8 cellular contexts compared by ENCODE assay signal in the genomic region with DNA sequence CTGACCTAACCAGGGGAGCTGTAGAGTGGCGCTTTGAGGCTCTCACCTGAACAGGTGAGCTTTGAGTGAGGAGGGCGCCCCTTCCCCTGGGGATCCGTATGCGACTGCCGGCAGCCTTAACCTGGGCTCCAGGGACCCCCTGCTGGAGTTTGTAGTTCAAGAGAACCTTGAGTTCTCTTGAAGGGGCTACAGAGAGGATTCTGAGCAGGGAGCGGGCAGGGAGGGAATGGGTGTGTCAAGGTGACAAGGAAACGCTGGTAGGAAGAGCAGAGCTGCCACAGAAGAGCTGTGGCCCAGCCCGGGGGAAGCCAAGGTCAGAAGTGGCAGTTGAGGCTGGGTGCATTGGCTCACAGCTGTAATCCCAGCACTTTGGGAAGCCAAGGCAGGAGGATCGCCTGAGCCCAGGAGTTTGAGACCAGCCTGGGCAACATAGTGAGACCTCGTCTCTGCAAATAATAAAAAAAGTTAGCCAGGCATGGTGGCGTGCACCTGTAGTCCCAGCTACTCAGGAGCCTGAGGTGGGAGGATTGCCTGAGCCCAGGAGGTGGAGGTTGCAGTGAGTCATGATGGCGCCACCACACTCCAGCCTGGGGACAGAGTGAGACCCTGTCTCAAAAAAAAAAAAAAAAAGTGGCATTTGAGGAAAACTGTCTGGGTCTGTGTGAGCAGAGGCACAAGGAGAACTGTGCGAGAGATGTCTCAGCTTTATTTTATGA. TPM values are rescaled to one million over a fixed set of nuclear protein-coding genes. Genes with fewer than 3 reads are reported as not detected.
DNase-seq lines count a peak whose midpoint lies in the region; ATAC-seq, FAIRE-seq and TF ChIP-seq lines count a peak whose summit lies in the region.

No MANE protein-coding gene starts in this region.

- in situ Hi-C loops in transverse colon (cut with MboI; ENCODE audit: low pct_ligation_motif_present in 1 of 4, low pct_unique_long_range_greater_than_20kb in 1 of 4, low sequenced_read_pairs in 3 of 4), result no loop called here
- in situ Hi-C loops in gastrocnemius medialis (cut with MboI; ENCODE audit: low sequenced_read_pairs in 4 of 4), result loop anchor here in 3 of 4 donors (25.0 kb wide), 1 partner anchor 214 kb away; no protein-coding TSS in a partner anchor

- DNase-seq in activated naive CD4-positive, alpha-beta T cell treated with anti-CD3 and anti-CD28 coated beads, Interleukin-2, amount 10 ng/mL, durations not matched to agents 7 days and 5 days, result no peak
- no peak for DNase-seq in activated naive CD4-positive, alpha-beta T cell treated with anti-CD3 and anti-CD28 coated beads, Interleukin-2, amount 50 U/mL, for 16 hours
- DNase-seq in body of pancreas, result peak in 3 of 4 donors; percentile 29 to 45 (median 42)
- DNase-seq in lower lobe of right lung, result no peak
- peak; percentile 82 for DNase-seq in transverse colon
- DNase-seq in H54 (ENCODE audit: insufficient read length, low spot score), result no peak
- no peak for DNase-seq in gastrocnemius medialis
- no peak for DNase-seq in superior temporal gyrus (ENCODE audit: extremely low spot score)

- H3K9me3 ChIP-seq in body of pancreas, result no peaks in the 10 kb centered on the region
- no peaks in the 10 kb centered on the region for H3K9me3 ChIP-seq in lower lobe of right lung
- H3K9me3 ChIP-seq in transverse colon, result no peaks in the 10 kb centered on the region
- no peaks in the 10 kb centered on the region for H3K9me3 ChIP-seq in gastrocnemius medialis

- ATAC-seq in body of pancreas, result no peak
- ATAC-seq in lower lobe of right lung, result peak; percentile 0 to 7
- no peak for ATAC-seq in gastrocnemius medialis

- peak overlapping the region; percentile 83 to 96 (median 92) for H3K27ac ChIP-seq in body of pancreas
- peak overlapping the region; percentile 84 for H3K27ac ChIP-seq in lower lobe of right lung
- H3K27ac ChIP-seq in transverse colon, result peak overlapping the region; percentile 87 to 96 (median 92)
- H3K27ac ChIP-seq in gastrocnemius medialis, result no peak overlapping the region

- peaks cover 10% of the 10 kb centered on the region for H3K36me3 Mint-ChIP-seq in activated naive CD4-positive, alpha-beta T cell treated with anti-CD3 and anti-CD28 coated beads, Interleukin-2, amount 10 ng/mL, durations not matched to agents 7 days and 5 days

- no peak for TF ChIP-seq EP300 in transverse colon (IDR thresholded peaks at IDR 0.05; ENCODE audit: low read depth)

- WGBS in body of pancreas, 2 donors, result 21 to 24% methylated on average over 7 to 13 of the region's 13 CpGs
- 31 to 50% methylated on average over 4 to 13 of the region's 13 CpGs for WGBS in transverse colon (ENCODE audit: low coverage in 1 of 2), 2 donors

- intact Hi-C loops in body of pancreas (cut with DNase I), result no loop called here
- intact Hi-C loops in lower lobe of right lung (cut with DNase I), result no loop called here
- intact Hi-C loops in transverse colon (cut with DNase I; ENCODE audit: low total_unique reads), result no loop called here
- intact Hi-C loops in gastrocnemius medialis (cut with DNase I; ENCODE audit: low total_unique reads), result no loop called here

- H3K36me3 ChIP-seq in body of pancreas (replicated peaks in 1 of 2; ENCODE audit: insufficient read depth in 1 of 2, low read depth in 2 of 2), result no peaks in the 10 kb centered on the region
- peaks cover 10% of the 10 kb centered on the region for H3K36me3 ChIP-seq in lower lobe of right lung
- H3K36me3 ChIP-seq in transverse colon, result no peaks in the 10 kb centered on the region
- no peaks in the 10 kb centered on the region for H3K36me3 ChIP-seq in gastrocnemius medialis

- H3K27ac Mint-ChIP-seq in activated naive CD4-positive, alpha-beta T cell treated with anti-CD3 and anti-CD28 coated beads, Interleukin-2, amount 10 ng/mL, durations not matched to agents 7 days and 5 days, result no peak overlapping the region

- TF ChIP-seq POLR2A in body of pancreas (IDR thresholded peaks at IDR 0.05), result peak in 2 of 3 donors; percentile 27 to 53
- TF ChIP-seq POLR2A in transverse colon (IDR thresholded peaks at IDR 0.05), result peak; percentile 89
- TF ChIP-seq POLR2A in H54 (IDR thresholded peaks at IDR 0.05; ENCODE audit: low read depth, low read length), result no peak
- no peak for TF ChIP-seq POLR2A in gastrocnemius medialis (IDR thresholded peaks at IDR 0.05)

- TF ChIP-seq CTCF in body of pancreas (IDR thresholded peaks at IDR 0.05), result no peak
- TF ChIP-seq CTCF in lower lobe of right lung (IDR thresholded peaks at IDR 0.05), result no peak
- no peak for TF ChIP-seq CTCF in transverse colon (IDR thresholded peaks at IDR 0.05)
- no peak for TF ChIP-seq CTCF in gastrocnemius medialis (IDR thresholded peaks at IDR 0.05 in 4 of 5, conservative IDR thresholded peaks at IDR 0.05 in 1 of 5)

- CTCF ChIA-PET in activated naive CD4-positive, alpha-beta T cell treated with anti-CD3 and anti-CD28 coated beads, Interleukin-2, amount 10 ng/mL, durations not matched to agents 7 days and 5 days (lab: Charles Lee), result no interaction called here

- FAIRE-seq in H54 (lab: Jason Lieb, UNC), result no peak

- peak overlapping the region; percentile 24 to 66 for H3K4me3 ChIP-seq in body of pancreas
- H3K4me3 ChIP-seq in lower lobe of right lung, result peak overlapping the region; percentile 76
- peak overlapping the region; percentile 65 to 97 (median 76) for H3K4me3 ChIP-seq in transverse colon
- peak overlapping the region in 1 of 4 donors; percentile 64 for H3K4me3 ChIP-seq in gastrocnemius medialis

- H3K4me1 ChIP-seq in body of pancreas (peaks cover 56% of the 10 kb centered on the region), lower lobe of right lung (peaks cover 32% of the 10 kb centered on the region), transverse colon (peaks cover 0 to 53% (median 34%) of the 10 kb centered on the region in 4 donors), gastrocnemius medialis (peaks cover 5 to 9% of the 10 kb centered on the region in 2 donors)

- H3K27me3 ChIP-seq in body of pancreas (no peaks in the 10 kb centered on the region), lower lobe of right lung (ENCODE audit: low read depth) (no peaks in the 10 kb centered on the region), transverse colon (no peaks in the 10 kb centered on the region), gastrocnemius medialis (peaks cover 8 to 17% (median 12%) of the 10 kb centered on the region in 3 donors)

- H3K27me3 Mint-ChIP-seq in activated naive CD4-positive, alpha-beta T cell treated with anti-CD3 and anti-CD28 coated beads, Interleukin-2, amount 10 ng/mL, durations not matched to agents 7 days and 5 days, result peaks cover 16% of the 10 kb centered on the region

- peaks cover 14% of the 10 kb centered on the region for H3K4me1 Mint-ChIP-seq in activated naive CD4-positive, alpha-beta T cell treated with anti-CD3 and anti-CD28 coated beads, Interleukin-2, amount 10 ng/mL, durations not matched to agents 7 days and 5 days

- peak overlapping the region; percentile 73 for H3K4me3 Mint-ChIP-seq in activated naive CD4-positive, alpha-beta T cell treated with anti-CD3 and anti-CD28 coated beads, Interleukin-2, amount 10 ng/mL, durations not matched to agents 7 days and 5 days

- H3K9me3 Mint-ChIP-seq in activated naive CD4-positive, alpha-beta T cell treated with anti-CD3 and anti-CD28 coated beads, Interleukin-2, amount 10 ng/mL, durations not matched to agents 7 days and 5 days, result no peaks in the 10 kb centered on the region

RNA-seq across cellular contexts. Expression of a gene that starts 1.2 kb away (rescaled TPM):
- total RNA-seq in body of pancreas (100 to 1,000 TPM; 113 to 251 TPM), lower lobe of right lung (111 TPM), transverse colon (1,000 to 10,000 TPM in 1 of 4 donors, 100 to 1,000 TPM in 3; 326 to 1,573 (median 641) TPM), gastrocnemius medialis (1 to 10 TPM in 3 of 4 donors, under 1 TPM in 1; 0.78 to 7.1 (median 1.4) TPM)

RNA-seq across cellular contexts. Expression of a gene that starts 10.4 kb away (rescaled TPM):
- total RNA-seq in body of pancreas (100 to 1,000 TPM in 1 of 2 donors, 10 to 100 TPM in 1; 63.8 to 123 TPM), lower lobe of right lung (20.4 TPM), transverse colon (100 to 1,000 TPM in 1 of 4 donors, 10 to 100 TPM in 3; 36.6 to 105 (median 61.2) TPM), gastrocnemius medialis (10 to 100 TPM; 15.4 to 31.2 (median 17.8) TPM)

RNA-seq across cellular contexts. Expression of a gene that starts 11.4 kb away (rescaled TPM):
- 10 to 100 TPM in 1 of 2 donors, 1 to 10 TPM in 1; 9.1 to 16.2 TPM for total RNA-seq in body of pancreas
- 68.8 TPM for total RNA-seq in lower lobe of right lung
- total RNA-seq in transverse colon, result 100 to 1,000 TPM in 1 of 4 donors, 10 to 100 TPM in 3; 16.5 to 128 (median 24.8) TPM
- 10 to 100 TPM; 11.3 to 24.1 (median 16.8) TPM for total RNA-seq in gastrocnemius medialis

Comparison
In these comparisons a context has a peak if more than half of its experiments do, and no peak if none do; other contexts are left out.
1. DNase-seq: peak in body of pancreas (3 of 4) and transverse colon (single experiment); none in activated naive CD4-positive, alpha-beta T cell treated with anti-CD3 and anti-CD28 coated beads, Interleukin-2, amount 10 ng/mL, durations not matched to agents 7 days and 5 days (single experiment), activated naive CD4-positive, alpha-beta T cell treated with anti-CD3 and anti-CD28 coated beads, Interleukin-2, amount 50 U/mL, for 16 hours (single experiment), lower lobe of right lung (single experiment), H54 (single experiment), gastrocnemius medialis (0 of 2) and superior temporal gyrus (single experiment).
2. ATAC-seq: peak in lower lobe of right lung (2 of 2); none in body of pancreas (single experiment) and gastrocnemius medialis (0 of 2).
3. H3K27ac ChIP-seq: peak in body of pancreas (4 of 4), lower lobe of right lung (single experiment) and transverse colon (4 of 4); none in gastrocnemius medialis (0 of 4).
4. POLR2A ChIP-seq: peak in body of pancreas (2 of 3) and transverse colon (single experiment); none in H54 (single experiment) and gastrocnemius medialis (0 of 2).
5. RNA of a gene that starts 1.2 kb away (total RNA-seq): 326 to 1,573 TPM in transverse colon, 113 to 251 TPM in body of pancreas and 111 TPM in lower lobe of right lung (single experiment); 0.78 to 7.1 TPM in gastrocnemius medialis; every median in the first group is over 10 times any median in the second.
6. in situ Hi-C loops: an anchor here in gastrocnemius medialis (25.0 kb wide); none called in transverse colon.